Comparison of ENCODE assay signal across 8 cellular contexts in the genomic region with DNA sequence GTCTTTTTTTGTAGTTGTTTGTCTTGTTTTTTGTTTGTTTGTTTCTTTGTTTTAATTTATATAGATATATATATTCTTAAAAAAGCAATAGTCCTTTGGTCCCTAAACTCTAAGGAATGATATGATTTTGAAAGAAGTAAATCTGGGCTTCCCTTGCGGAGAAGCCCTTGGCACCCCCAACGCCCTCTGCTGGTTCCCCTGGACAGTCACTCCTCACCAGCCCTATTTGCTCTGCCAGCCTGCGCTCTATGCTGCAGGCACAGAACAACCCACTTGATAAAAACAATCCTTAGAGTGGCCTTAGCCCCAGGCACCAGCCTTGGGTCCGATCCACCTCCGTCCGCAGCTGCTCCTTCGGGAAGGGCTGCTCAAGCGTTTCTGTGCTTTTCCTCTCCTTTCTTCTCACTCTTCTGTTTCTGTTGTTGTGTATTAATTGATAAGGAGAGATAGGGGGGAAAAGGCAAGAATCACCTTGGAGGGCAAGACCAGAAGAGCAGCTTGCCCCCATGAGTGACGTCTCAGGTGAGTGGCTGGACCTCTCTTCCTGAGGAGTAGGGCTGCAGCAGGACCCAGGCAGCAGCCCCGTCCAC. TPM values are rescaled to one million over a fixed set of nuclear protein-coding genes. Genes with fewer than 3 reads are reported as not detected.
DNase-seq lines count a peak whose midpoint lies in the region; ATAC-seq and TF ChIP-seq lines count a peak whose summit lies in the region.

No MANE protein-coding gene starts in this region.

- H3K27ac ChIP-seq in Peyer's patch: no peak overlapping the region
- no peak overlapping the region for H3K27ac ChIP-seq in right cardiac atrium (ENCODE audit: low read length)

- intact Hi-C loops in activated naive CD4-positive, alpha-beta T cell treated with anti-CD3 and anti-CD28 coated beads for 36 hours (cut with micrococcal nuclease): loop anchor here (1.0 kb wide), 1 partner anchor 87 kb away; no protein-coding TSS in a partner anchor
- intact Hi-C loops in right cardiac atrium (cut with DNase I): no loop called here

- H3K4me1 ChIP-seq in Peyer's patch: no peaks in the 10 kb centered on the region
- H3K4me1 ChIP-seq in right cardiac atrium (ENCODE audit: control insufficient read depth, insufficient read depth, low read length): no peaks in the 10 kb centered on the region

- WGBS in right cardiac atrium: 68% methylated on average over 10 of the region's 10 CpGs

- H3K4me1 Mint-ChIP-seq in activated naive CD4-positive, alpha-beta T cell treated with anti-CD3 and anti-CD28 coated beads for 36 hours (ENCODE audit: low read depth): no peaks in the 10 kb centered on the region

- H3K36me3 Mint-ChIP-seq in activated naive CD4-positive, alpha-beta T cell treated with anti-CD3 and anti-CD28 coated beads for 36 hours (ENCODE audit: low read depth): no peaks in the 10 kb centered on the region

- no peaks in the 10 kb centered on the region for H3K36me3 ChIP-seq in Peyer's patch

- no peak overlapping the region for H3K4me3 ChIP-seq in Peyer's patch
- H3K4me3 ChIP-seq in right cardiac atrium (ENCODE audit: low read length): no peak overlapping the region

- peak; percentile 10 to 73 (median 62) for TF ChIP-seq CTCF in Peyer's patch (IDR thresholded peaks at IDR 0.05)

- ATAC-seq in right cardiac atrium (peak in 1 of 2 donors; percentile 35), HG03354 (IDR thresholded peaks at IDR 0.05; ENCODE audit: poor library complexity, severe bottlenecking, unreplicated experiment) (no peak)

- H3K27me3 Mint-ChIP-seq in activated naive CD4-positive, alpha-beta T cell treated with anti-CD3 and anti-CD28 coated beads for 36 hours (ENCODE audit: low read depth): no peaks in the 10 kb centered on the region

- no peak overlapping the region for H3K4me3 Mint-ChIP-seq in activated naive CD4-positive, alpha-beta T cell treated with anti-CD3 and anti-CD28 coated beads for 36 hours

- no peak overlapping the region for H3K27ac Mint-ChIP-seq in activated naive CD4-positive, alpha-beta T cell treated with anti-CD3 and anti-CD28 coated beads for 36 hours

- H3K9me3 Mint-ChIP-seq in activated naive CD4-positive, alpha-beta T cell treated with anti-CD3 and anti-CD28 coated beads for 36 hours: no peaks in the 10 kb centered on the region

- CTCF ChIA-PET in activated naive CD4-positive, alpha-beta T cell treated with anti-CD3 and anti-CD28 coated beads for 36 hours (lab: Charles Lee): interaction anchor here (1.0 to 2.5 kb wide), 7 partner anchors 10 to 87 kb away, joined by 3 to 8 read pairs (median 3); no protein-coding TSS in a partner anchor

- no peak for TF ChIP-seq POLR2A in Peyer's patch (IDR thresholded peaks at IDR 0.05)

- DNase-seq in activated CD4-positive, CD25-positive, alpha-beta regulatory T cell (lab: John Stamatoyannopoulos, UW): peak in 3 of 4 experiments; percentile 6 to 33 (median 7)
- DNase-seq in activated CD4-positive, CD25-positive, alpha-beta regulatory T cell treated with anti-CD3 and anti-CD28 coated beads, Interleukin-2, amount 50 U/mL, for 72 hours: no peak
- DNase-seq in Peyer's patch (peak; percentile 28 to 77 (median 69)), right cardiac atrium (peak; percentile 21 to 63 (median 58)), NCI-H2081 treated with DMSO at 0.1 percent for 48 hours (lab: John Stamatoyannopoulos, UW) (no peak)
- peak; percentile 63 for DNase-seq in activated naive CD4-positive, alpha-beta T cell treated with anti-CD3 and anti-CD28 coated beads for 36 hours
- DNase-seq in stimulated activated CD4-positive, alpha-beta T cell treated with anti-CD3 and anti-CD28 coated beads, TNF-alpha, amount 100 ng/mL, for 4 hours (ENCODE audit: low read depth in 3 of 3): peak; percentile 18 to 29 (median 25)

- H3K27me3 ChIP-seq in Peyer's patch (no peaks in the 10 kb centered on the region), right cardiac atrium (ENCODE audit: control insufficient read depth, insufficient read depth) (no peaks in the 10 kb centered on the region)

- no peaks in the 10 kb centered on the region for H3K9me3 ChIP-seq in Peyer's patch
- no peaks in the 10 kb centered on the region for H3K9me3 ChIP-seq in right cardiac atrium (ENCODE audit: control insufficient read depth, low read length)

RNA-seq across cellular contexts. Expression of a gene that starts 13.7 kb away (rescaled TPM):
- total RNA-seq in Peyer's patch (10 to 100 TPM; 43.8 to 81.8 (median 71.4) TPM), right cardiac atrium (10 to 100 TPM; 39.7 to 53.6 (median 45.0) TPM)
- total RNA-seq in activated naive CD4-positive, alpha-beta T cell treated with anti-CD3 and anti-CD28 coated beads for 36 hours: 10 to 100 TPM; 38.8 to 44.7 TPM
- 34.5 TPM for polyA plus RNA-seq in right cardiac atrium

RNA-seq across cellular contexts. Expression of a gene that starts 33.9 kb away (rescaled TPM):
- total RNA-seq in Peyer's patch: 1 to 10 TPM in 3 of 4 donors, not detected in 1; 1.8 to 3.7 (median 3.6) TPM
- total RNA-seq in activated naive CD4-positive, alpha-beta T cell treated with anti-CD3 and anti-CD28 coated beads for 36 hours: under 1 TPM in 1 of 2 experiments, not detected in 1; 0.22 TPM
- 1 to 10 TPM in 3 of 4 donors, under 1 TPM in 1; 0.42 to 2.2 (median 1.4) TPM for total RNA-seq in right cardiac atrium
- polyA plus RNA-seq in right cardiac atrium: 1.5 TPM

RNA-seq across cellular contexts. Expression of a gene that starts 55.0 kb away (rescaled TPM):
- 100 to 1,000 TPM; 307 to 392 (median 318) TPM for total RNA-seq in Peyer's patch
- 1,000 to 10,000 TPM; 1,794 to 1,797 TPM for total RNA-seq in activated naive CD4-positive, alpha-beta T cell treated with anti-CD3 and anti-CD28 coated beads for 36 hours
- total RNA-seq in right cardiac atrium: 1,000 to 10,000 TPM in 2 of 4 donors, 100 to 1,000 TPM in 2; 822 to 1,102 (median 1,021) TPM
- 840 TPM for polyA plus RNA-seq in right cardiac atrium

Comparison
In these comparisons a context has a peak if more than half of its experiments do, and no peak if none do; other contexts are left out.
1. DNase-seq: peak in activated CD4-positive, CD25-positive, alpha-beta regulatory T cell (3 of 4), Peyer's patch (3 of 3), activated naive CD4-positive, alpha-beta T cell treated with anti-CD3 and anti-CD28 coated beads for 36 hours (single experiment), right cardiac atrium (3 of 3) and stimulated activated CD4-positive, alpha-beta T cell treated with anti-CD3 and anti-CD28 coated beads, TNF-alpha, amount 100 ng/mL, for 4 hours (3 of 3); none in activated CD4-positive, CD25-positive, alpha-beta regulatory T cell treated with anti-CD3 and anti-CD28 coated beads, Interleukin-2, amount 50 U/mL, for 72 hours (single experiment) and NCI-H2081 treated with DMSO at 0.1 percent for 48 hours (single experiment).